Comparison of ENCODE assay signal across 27 cellular contexts in genomic region chr22:19516378-19517170, GRCh38. TPM values are rescaled to one million over a fixed set of nuclear protein-coding genes. Genes with fewer than 3 reads are reported as not detected.
"Had no signal": no experiment of that assay in that cellular context is flagged by ENCODE, and none has a peak within 500 bp of the region (broad histone marks: within the 10 kb centered on the region; RNA-seq: fewer than 3 reads in every experiment).

No MANE protein-coding gene starts in this region.

- DNase-seq: cortex of kidney; dorsolateral prefrontal cortex; effector CD8-positive, alpha-beta T cell; heart left ventricle; hippocampal formation; kidney glomerular epithelial cell; lower lobe of right lung; midbrain; occipital lobe; psoas muscle; retina; stimulated activated CD4-positive, alpha-beta T cell treated with anti-CD3 and anti-CD28 coated beads, Interleukin-4, amount 100 ng/mL, for 24 hours had no signal

- H3K27ac ChIP-seq: dorsolateral prefrontal cortex, heart left ventricle, lower lobe of right lung, neural progenitor cell, parathyroid adenoma, psoas muscle, right lobe of liver, tibial artery, upper lobe of right lung, vagina had no signal

- H3K4me1 Mint-ChIP-seq: memory B cell; stimulated activated memory B cell treated with anti-CD40 and anti-IgM and Interleukin-4, amounts not matched to agents 10 μg/mL and 1 μg/mL and 100 μg/mL, for 72 hours had no signal

- H3K9ac ChIP-seq: neural progenitor cell, parathyroid adenoma had no signal

- H3K27me3 ChIP-seq: dorsolateral prefrontal cortex, heart left ventricle, right lobe of liver, tibial artery, upper lobe of right lung, vagina had no signal

- ATAC-seq: esophagus mucosa; heart left ventricle; lower lobe of right lung; natural killer cell treated with Interleukin-12 subunit alpha and Interleukin-12 subunit beta and Interleukin-15 and Interleukin-18, amount 100 ng/mL, for 72 hours; psoas muscle; right lobe of liver; upper lobe of right lung had no signal

- FAIRE-seq: endometrium, frontal cortex, islet of Langerhans had no signal

- H3K4me3 ChIP-seq: dorsolateral prefrontal cortex, heart left ventricle, lower lobe of right lung, neural progenitor cell, psoas muscle, right lobe of liver, tibial artery, upper lobe of right lung, vagina had no signal

- H2AFZ ChIP-seq: neural progenitor cell, parathyroid adenoma had no signal

- H3K4me3 Mint-ChIP-seq: memory B cell; natural killer cell treated with Interleukin-12 subunit alpha and Interleukin-12 subunit beta and Interleukin-15 and Interleukin-18, amount 100 ng/mL, for 72 hours; neural progenitor cell; stimulated activated memory B cell treated with anti-CD40 and anti-IgM and Interleukin-4, amounts not matched to agents 10 μg/mL and 1 μg/mL and 100 μg/mL, for 72 hours; stimulated activated naive CD8-positive, alpha-beta T cell treated with anti-CD3 and anti-CD28 coated beads, Interleukin-15, Interleukin-2, amounts not matched to agents 100 ng/mL and 50 ng/mL, for 24 hours had no signal

- H3K9me3 ChIP-seq: lower lobe of right lung, psoas muscle, right lobe of liver, upper lobe of right lung, vagina had no signal

- H3K27ac Mint-ChIP-seq: memory B cell; natural killer cell treated with Interleukin-12 subunit alpha and Interleukin-12 subunit beta and Interleukin-15 and Interleukin-18, amount 100 ng/mL, for 72 hours; stimulated activated memory B cell treated with anti-CD40 and anti-IgM and Interleukin-4, amounts not matched to agents 10 μg/mL and 1 μg/mL and 100 μg/mL, for 72 hours; stimulated activated naive CD8-positive, alpha-beta T cell treated with anti-CD3 and anti-CD28 coated beads, Interleukin-15, Interleukin-2, amounts not matched to agents 100 ng/mL and 50 ng/mL, for 24 hours had no signal

- H3K36me3 ChIP-seq: heart left ventricle, lower lobe of right lung, neural progenitor cell, right lobe of liver, tibial artery, vagina had no signal

- H3K4me1 ChIP-seq: heart left ventricle, lower lobe of right lung, neural progenitor cell, parathyroid adenoma, psoas muscle, right lobe of liver, tibial artery, upper lobe of right lung, vagina had no signal

- H3K27me3 Mint-ChIP-seq: memory B cell; natural killer cell treated with Interleukin-12 subunit alpha and Interleukin-12 subunit beta and Interleukin-15 and Interleukin-18, amount 100 ng/mL, for 72 hours; stimulated activated memory B cell treated with anti-CD40 and anti-IgM and Interleukin-4, amounts not matched to agents 10 μg/mL and 1 μg/mL and 100 μg/mL, for 72 hours; stimulated activated naive CD8-positive, alpha-beta T cell treated with anti-CD3 and anti-CD28 coated beads, Interleukin-15, Interleukin-2, amounts not matched to agents 100 ng/mL and 50 ng/mL, for 24 hours had no signal

- H3K9me3 Mint-ChIP-seq: natural killer cell treated with Interleukin-12 subunit alpha and Interleukin-12 subunit beta and Interleukin-15 and Interleukin-18, amount 100 ng/mL, for 72 hours; neural progenitor cell had no signal

- H3K4me2 ChIP-seq: neural progenitor cell had no signal

- H3K79me2 ChIP-seq: parathyroid adenoma had no signal

RNA-seq across cellular contexts. Expression of gene CLDN5, which starts 7.6 kb away (rescaled TPM):
- total RNA-seq: natural killer cell treated with Interleukin-12 subunit alpha and Interleukin-12 subunit beta and Interleukin-15 and Interleukin-18, amount 100 ng/mL, for 72 hours had no signal
- polyA plus RNA-seq: fibroblast of lung had no signal
